11 cellular contexts compared by ENCODE assay signal in genomic region chr13:51619614-51620013, GRCh38. TPM values are rescaled to one million over a fixed set of nuclear protein-coding genes. Genes with fewer than 3 reads are reported as not detected.
A peak's percentile ranks its signal among the peaks of the same experiment; 100 is the strongest.
DNase-seq lines count a peak whose midpoint lies in the region; ATAC-seq, FAIRE-seq and TF ChIP-seq lines count a peak whose summit lies in the region.
"Had no signal": no experiment of that assay in that cellular context is flagged by ENCODE, and none has a peak within 500 bp of the region (broad histone marks: within the 10 kb centered on the region; RNA-seq: fewer than 3 reads in every experiment).

No MANE protein-coding gene starts in this region.

- H3K4me1 ChIP-seq in ascending aorta, result peaks cover 17 to 34% of the 10 kb centered on the region in 2 donors
- H3K4me1 ChIP-seq in kidney (ENCODE audit: control insufficient read depth in 1 of 2, insufficient read depth in 1 of 2, low read depth in 1 of 2, low read length in 2 of 2), result peaks cover 5 to 13% of the 10 kb centered on the region in 2 donors

- H3K27ac ChIP-seq in ascending aorta, result peak overlapping the region; percentile 47 to 72
- H3K27ac ChIP-seq in kidney (ENCODE audit: low read depth in 2 of 2, low read length in 2 of 2), result no peak overlapping the region
- H3K27ac ChIP-seq: pancreas had no signal

- no peak for TF ChIP-seq CTCF in ascending aorta (IDR thresholded peaks at IDR 0.05)
- TF ChIP-seq CTCF in kidney (IDR thresholded peaks at IDR 0.05; ENCODE audit: borderline replicate concordance, extremely low read depth, insufficient read depth), result no peak

- no peaks in the 10 kb centered on the region for H3K27me3 ChIP-seq in ascending aorta
- H3K27me3 ChIP-seq: pancreas had no signal

- no peaks in the 10 kb centered on the region for H3K36me3 ChIP-seq in ascending aorta
- H3K36me3 ChIP-seq in kidney (ENCODE audit: control insufficient read depth in 1 of 2, insufficient read depth in 2 of 2, low read length in 2 of 2), result no peaks in the 10 kb centered on the region
- H3K36me3 ChIP-seq: pancreas had no signal

- FAIRE-seq in GM19239 (lab: Jason Lieb, UNC) (peak; percentile 60), kidney (lab: Jason Lieb, UNC) (no peak)
- FAIRE-seq: pancreas had no signal

- no peaks in the 10 kb centered on the region for H3K9me3 ChIP-seq in ascending aorta
- no peaks in the 10 kb centered on the region for H3K9me3 ChIP-seq in kidney (ENCODE audit: control insufficient read depth in 1 of 2, low read length in 2 of 2)
- H3K9me3 ChIP-seq: pancreas had no signal

- intact Hi-C loops in ascending aorta (cut with DNase I) (no loop called here), kidney (cut with DNase I) (no loop called here)

- DNase-seq in AG08396 (ENCODE audit: low spot score), result peak; percentile 10
- no peak for DNase-seq in GM19239 (ENCODE audit: insufficient read length, low spot score)
- DNase-seq in ascending aorta (ENCODE audit: low spot score in 2 of 2), result no peak
- DNase-seq in hepatic stellate cell (ENCODE audit: low spot score), result peak; percentile 21
- DNase-seq in NCI-H1417 (lab: John Stamatoyannopoulos, UW), result no peak
- DNase-seq in NCI-H2171 treated with DMSO at 0.1 percent for 48 hours (lab: John Stamatoyannopoulos, UW), result no peak
- no peak for DNase-seq in kidney
- DNase-seq: pancreas had no signal

- no peak overlapping the region for H3K4me3 ChIP-seq in ascending aorta
- no peak overlapping the region for H3K4me3 ChIP-seq in kidney (ENCODE audit: low read length in 2 of 2)
- H3K4me3 ChIP-seq: pancreas had no signal

- no peak for ATAC-seq in GM21447 (IDR thresholded peaks at IDR 0.05; ENCODE audit: unreplicated experiment)
- ATAC-seq: HCT116; stimulated activated memory B cell treated with anti-CD40 and anti-IgM and Interleukin-4, amounts not matched to agents 10 μg/mL and 1 μg/mL and 100 μg/mL, for 72 hours had no signal

- no peak overlapping the region for H3K9ac ChIP-seq in kidney (ENCODE audit: low read length in 2 of 2)

RNA-seq across cellular contexts. Expression of gene WDFY2, which starts 35.4 kb away (rescaled TPM):
- total RNA-seq in ascending aorta, result 6.1 TPM
- 13.0 TPM for total RNA-seq in kidney
- 4.8 TPM for polyA plus RNA-seq in kidney (ENCODE audit: insufficient read depth, low read depth, low replicate concordance)

Comparison
In these comparisons a context has a peak if more than half of its experiments do, and no peak if none do; other contexts are left out.
1. DNase-seq: peak in AG08396 (single experiment) and hepatic stellate cell (single experiment); none in GM19239 (single experiment), ascending aorta (0 of 2), NCI-H1417 (0 of 3), NCI-H2171 treated with DMSO at 0.1 percent for 48 hours (single experiment) and kidney (single experiment).
2. H3K27ac ChIP-seq: peak in ascending aorta (2 of 2); none in kidney (0 of 2).